11 cellular contexts compared by ENCODE assay signal in the genomic region with DNA sequence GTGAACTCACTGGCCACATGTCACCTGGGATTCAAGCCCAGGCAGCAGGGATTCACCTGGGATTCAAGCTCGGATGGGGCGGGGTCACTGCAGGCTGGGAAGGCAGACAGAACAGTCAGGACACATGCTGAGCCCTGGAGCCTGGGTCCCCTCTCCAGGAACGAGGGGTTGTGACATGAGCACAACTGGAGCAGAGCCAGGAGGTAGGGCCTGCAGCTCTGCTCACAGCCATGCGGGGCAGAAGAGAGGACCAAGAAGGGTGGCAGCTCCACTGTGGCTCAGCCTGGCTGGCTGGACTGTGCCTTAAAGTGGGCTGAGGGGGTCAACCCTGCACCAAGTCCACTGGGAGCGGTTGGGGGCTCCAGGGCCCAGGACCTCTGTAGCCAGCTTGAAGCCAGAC.
DNase-seq lines count a peak whose midpoint lies in the region; ATAC-seq, FAIRE-seq and TF ChIP-seq lines count a peak whose summit lies in the region.
"Had no signal": no experiment of that assay in that cellular context is flagged by ENCODE, and none has a peak within 500 bp of the region (broad histone marks: within the 10 kb centered on the region; RNA-seq: fewer than 3 reads in every experiment).

No MANE protein-coding gene starts in this region.

- DNase-seq in Right ventricle myocardium inferior (ENCODE audit: missing footprints) (no peak), left ventricle myocardium inferior (no peak), K562 (ENCODE audit: extremely low read depth in 1 of 4, low spot score in 3 of 4) (peak in 1 of 4 experiments; percentile 43), nucleus accumbens (lab: John Stamatoyannopoulos, UW) (no peak), EL (no peak)
- no peak for DNase-seq in stimulated activated naive B cell treated with anti-CD40 and anti-IgM and Interleukin-4, amounts not matched to agents 10 μg/mL and 1 μg/mL and 100 μg/mL, for 72 hours
- no peak for DNase-seq in activated CD8-positive, alpha-beta memory T cell treated with anti-CD3 and anti-CD28 coated beads, Interleukin-2, amount 50 U/mL, for 4 hours
- DNase-seq: activated CD8-positive, alpha-beta T cell treated with anti-CD3 and anti-CD28 coated beads for 36 hours; lower lobe of right lung had no signal

- no peak overlapping the region for H3K4me3 ChIP-seq in left ventricle myocardium inferior
- no peak overlapping the region for H3K4me3 ChIP-seq in K562
- H3K4me3 ChIP-seq: lower lobe of right lung had no signal

- no peaks in the 10 kb centered on the region for H4K20me1 ChIP-seq in K562 (replicated peaks; ENCODE audit: control insufficient read depth, insufficient read depth, low read length)

- H3K4me1 Mint-ChIP-seq in stimulated activated naive B cell treated with anti-CD40 and anti-IgM and Interleukin-4, amounts not matched to agents 10 μg/mL and 1 μg/mL and 100 μg/mL, for 72 hours: peaks cover 45 to 57% of the 10 kb centered on the region in 2 donors

- H3K9me3 Mint-ChIP-seq in stimulated activated naive B cell treated with anti-CD40 and anti-IgM and Interleukin-4, amounts not matched to agents 10 μg/mL and 1 μg/mL and 100 μg/mL, for 72 hours: no peaks in the 10 kb centered on the region
- H3K9me3 Mint-ChIP-seq: activated CD8-positive, alpha-beta T cell treated with anti-CD3 and anti-CD28 coated beads for 36 hours had no signal

- no TSS peak for BruUV-seq in K562 (replicated peaks; lab: Mats Ljungman, UMichigan)

- H3K27me3 Mint-ChIP-seq in stimulated activated naive B cell treated with anti-CD40 and anti-IgM and Interleukin-4, amounts not matched to agents 10 μg/mL and 1 μg/mL and 100 μg/mL, for 72 hours: no peaks in the 10 kb centered on the region
- H3K27me3 Mint-ChIP-seq: activated CD8-positive, alpha-beta T cell treated with anti-CD3 and anti-CD28 coated beads for 36 hours had no signal

- POLR2A ChIA-PET in K562 (lab: Yijun Ruan, JAX): interaction anchor here (1.3 kb wide), 1 partner anchor 11 kb away, joined by 3 read pairs; no protein-coding TSS in a partner anchor

- peak overlapping the region in 1 of 2 donors; percentile 27 for H3K4me3 Mint-ChIP-seq in stimulated activated naive B cell treated with anti-CD40 and anti-IgM and Interleukin-4, amounts not matched to agents 10 μg/mL and 1 μg/mL and 100 μg/mL, for 72 hours
- H3K4me3 Mint-ChIP-seq: activated CD8-positive, alpha-beta T cell treated with anti-CD3 and anti-CD28 coated beads for 36 hours had no signal

- FAIRE-seq in K562 (lab: Jason Lieb, UNC): no peak
- FAIRE-seq: D721Med had no signal

- no peak for TF ChIP-seq POLR2A in K562 (conservative IDR thresholded peaks at IDR 0.05)

- in situ Hi-C loops in K562 (cut with MboI): no loop called here

- ATAC-seq in Right ventricle myocardium inferior (peak; percentile 45), K562 (peak; percentile 86)
- ATAC-seq in stimulated activated naive B cell treated with anti-CD40 and anti-IgM and Interleukin-4, amounts not matched to agents 10 μg/mL and 1 μg/mL and 100 μg/mL, for 72 hours (replicated peaks): peak; percentile 28 to 40
- ATAC-seq: activated CD8-positive, alpha-beta T cell treated with anti-CD3 and anti-CD28 coated beads for 36 hours had no signal

- TF ChIP-seq CTCF in left ventricle myocardium inferior (IDR thresholded peaks at IDR 0.05; ENCODE audit: borderline replicate concordance) (no peak), LNCAP (IDR thresholded peaks at IDR 0.05) (0 out of 2 replicates have a peak, but pooled peaks have one; percentile 13), K562 (IDR thresholded peaks at IDR 0.05 in 2 of 3, conservative IDR thresholded peaks at IDR 0.05 in 1 of 3; ENCODE audit: insufficient read depth in 2 of 3, low read depth in 1 of 3, low read length in 3 of 3) (peak; percentile 8 to 25 (median 24); a peak in 2 of 6 replicates)

- H3K27me3 ChIP-seq in left ventricle myocardium inferior (ENCODE audit: low read depth) (no peaks in the 10 kb centered on the region), K562 (ENCODE audit: control insufficient read depth in 2 of 2, insufficient read depth in 2 of 2, low read length in 2 of 2) (peaks cover 0 to 9% of the 10 kb centered on the region in 2 experiments; a peak in 2 of 5 replicates)

- intact Hi-C loops in Right ventricle myocardium inferior (cut with DNase I): no loop called here
- intact Hi-C loops in left ventricle myocardium inferior (cut with micrococcal nuclease): no loop called here
- intact Hi-C loops in K562 (cut with micrococcal nuclease): no loop called here

- no peak for TF ChIP-seq EP300 in K562 (IDR thresholded peaks at IDR 0.05; ENCODE audit: low read length)

- WGBS in K562 (ENCODE audit: insufficient coverage, low coverage, missing lambda C conversion rate): 7% methylated on average over 5 of the region's 5 CpGs

- H3K27ac Mint-ChIP-seq in stimulated activated naive B cell treated with anti-CD40 and anti-IgM and Interleukin-4, amounts not matched to agents 10 μg/mL and 1 μg/mL and 100 μg/mL, for 72 hours: peak overlapping the region; percentile 96
- H3K27ac Mint-ChIP-seq: activated CD8-positive, alpha-beta T cell treated with anti-CD3 and anti-CD28 coated beads for 36 hours had no signal

- H3K9me3 ChIP-seq in left ventricle myocardium inferior (replicated peaks) (no peaks in the 10 kb centered on the region), K562 (replicated peaks; ENCODE audit: control insufficient read depth, insufficient read depth, low read depth, low read length) (no peaks in the 10 kb centered on the region)
- H3K9me3 ChIP-seq: lower lobe of right lung had no signal

- peak overlapping the region in 1 of 2 experiments; percentile 14; a peak in 2 of 4 replicates for H3K9ac ChIP-seq in K562 (ENCODE audit: insufficient read depth in 1 of 2, low read depth in 2 of 2, low read length in 2 of 2)

- peaks cover 15 to 19% of the 10 kb centered on the region in 2 donors for H3K36me3 Mint-ChIP-seq in stimulated activated naive B cell treated with anti-CD40 and anti-IgM and Interleukin-4, amounts not matched to agents 10 μg/mL and 1 μg/mL and 100 μg/mL, for 72 hours

- H3K4me2 ChIP-seq in K562 (ENCODE audit: insufficient read depth, low read length): no peak overlapping the region

- H3K36me3 ChIP-seq in left ventricle myocardium inferior (no peaks in the 10 kb centered on the region), K562 (ENCODE audit: control insufficient read depth, insufficient read depth, low read length) (no peaks in the 10 kb centered on the region)
- H3K36me3 ChIP-seq: lower lobe of right lung had no signal

- H3K79me2 ChIP-seq in K562 (ENCODE audit: control insufficient read depth, insufficient read depth, low read length): no peaks in the 10 kb centered on the region

- no peak for TF ChIP-seq RAD21 in K562 (CRISPR knock-in tag; conservative IDR thresholded peaks at IDR 0.05 in 1 of 2, IDR thresholded peaks at IDR 0.05 in 1 of 2)

- H3K9me1 ChIP-seq in K562 (ENCODE audit: control insufficient read depth, insufficient read depth, low read length): no peaks in the 10 kb centered on the region

- CTCF ChIA-PET in K562 (lab: Yijun Ruan, JAX; ENCODE audit: low intra/inter-chr PET ratio): no interaction called here

- no peak overlapping the region for H2AFZ ChIP-seq in K562 (ENCODE audit: low read depth, low read length)

- H3K4me1 ChIP-seq in left ventricle myocardium inferior (no peaks in the 10 kb centered on the region), K562 (replicated peaks in 1 of 2; ENCODE audit: control insufficient read depth in 2 of 2, insufficient read depth in 2 of 2, low read length in 2 of 2) (peaks cover 0 to 5% of the 10 kb centered on the region in 2 experiments; a peak in 1 of 5 replicates)
- H3K4me1 ChIP-seq: lower lobe of right lung had no signal

- H3K27ac ChIP-seq in left ventricle myocardium inferior (replicated peaks) (no peak overlapping the region), K562 (ENCODE audit: extremely low read depth, low read depth, low read length) (no peak overlapping the region)
- H3K27ac ChIP-seq: lower lobe of right lung had no signal

TF ChIP-seq in K562, 482 proteins besides CTCF, POLR2A, EP300 and RAD21:
- TF ChIP-seq NFIC (IDR thresholded peaks at IDR 0.05) (peak; percentile 75), ZNF3 (CRISPR knock-in tag; IDR thresholded peaks at IDR 0.05) (no peak), SMC3 (conservative IDR thresholded peaks at IDR 0.05; ENCODE audit: insufficient read depth, low read depth, low read length) (0 out of 2 replicates have a peak, but pooled peaks have one; percentile 8)
TF ChIP-seq in K562: peak in this region for 2.

Comparison
In these comparisons a context has a peak if more than half of its experiments do, and no peak if none do; other contexts are left out.
1. ATAC-seq: peak in every context shown above with its lines; median percentile 86 in K562; 45 in Right ventricle myocardium inferior; 34 in stimulated activated naive B cell treated with anti-CD40 and anti-IgM and Interleukin-4, amounts not matched to agents 10 μg/mL and 1 μg/mL and 100 μg/mL, for 72 hours.